Comparison of ENCODE assay signal across 8 cellular contexts in the genomic region with DNA sequence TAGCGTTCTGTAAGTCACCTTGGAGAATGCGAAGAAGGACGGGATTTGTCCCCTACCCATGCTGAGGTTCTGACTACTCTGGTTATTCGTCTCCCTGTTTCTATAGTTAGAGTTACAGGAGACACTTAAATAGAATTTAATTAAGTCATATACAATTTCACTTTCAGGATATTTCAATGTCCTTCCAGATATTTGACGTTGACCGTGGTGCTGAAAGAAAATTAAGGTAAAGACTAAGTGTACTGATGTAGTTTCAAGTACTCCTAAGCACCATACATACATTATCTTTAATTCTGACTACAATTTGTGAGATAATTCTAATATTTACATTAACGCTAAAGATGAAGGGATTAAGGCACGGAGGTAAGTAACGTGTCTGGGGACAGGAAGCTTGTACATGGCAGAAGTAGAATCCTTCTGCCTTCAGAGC. TPM values are rescaled to one million over a fixed set of nuclear protein-coding genes. Genes with fewer than 3 reads are reported as not detected.
DNase-seq lines count a peak whose midpoint lies in the region; ATAC-seq, FAIRE-seq and TF ChIP-seq lines count a peak whose summit lies in the region.

No MANE protein-coding gene starts in this region.

- H3K36me3 ChIP-seq in CD4-positive, CD25-positive, alpha-beta regulatory T cell (ENCODE audit: control insufficient read depth, insufficient read depth, low read length) = no peaks in the 10 kb centered on the region
- no peaks in the 10 kb centered on the region for H3K36me3 ChIP-seq in kidney (ENCODE audit: control insufficient read depth in 1 of 2, insufficient read depth in 2 of 2, low read length in 2 of 2)

- H3K9me3 Mint-ChIP-seq in CD4-positive, CD25-positive, alpha-beta regulatory T cell = no peaks in the 10 kb centered on the region

- H3K4me3 ChIP-seq in CD4-positive, CD25-positive, alpha-beta regulatory T cell (ENCODE audit: low read depth, low read length) = peak overlapping the region; percentile 91
- H3K4me3 ChIP-seq in kidney (ENCODE audit: low read length in 2 of 2) = peak overlapping the region; percentile 83 to 95

- ATAC-seq in CD4-positive, CD25-positive, alpha-beta regulatory T cell (ENCODE audit: low read depth in 2 of 2) = no peak
- ATAC-seq in HG03064 (IDR thresholded peaks at IDR 0.05; ENCODE audit: low read depth, unreplicated experiment) (peak; percentile 7), esophagus mucosa (no peak), HG02678 (IDR thresholded peaks at IDR 0.05; ENCODE audit: unreplicated experiment) (no peak)

- H3K4me1 Mint-ChIP-seq in CD4-positive, CD25-positive, alpha-beta regulatory T cell = peaks cover 4 to 26% (median 18%) of the 10 kb centered on the region in 4 donors

- H3K9ac ChIP-seq in kidney (ENCODE audit: low read length in 2 of 2) = peak overlapping the region; percentile 51 to 76

- H3K4me3 Mint-ChIP-seq in CD4-positive, CD25-positive, alpha-beta regulatory T cell = peak overlapping the region; percentile 95 to 98 (median 96)

- FAIRE-seq in kidney (lab: Jason Lieb, UNC) = no peak

- H3K36me3 Mint-ChIP-seq in CD4-positive, CD25-positive, alpha-beta regulatory T cell = no peaks in the 10 kb centered on the region

- no peaks in the 10 kb centered on the region for H3K9me3 ChIP-seq in CD4-positive, CD25-positive, alpha-beta regulatory T cell (ENCODE audit: control insufficient read depth in 2 of 2, low read length in 2 of 2)
- no peaks in the 10 kb centered on the region for H3K9me3 ChIP-seq in kidney (ENCODE audit: control insufficient read depth in 1 of 2, low read length in 2 of 2)

- H3K27ac ChIP-seq in CD4-positive, CD25-positive, alpha-beta regulatory T cell (ENCODE audit: insufficient read depth, low read length, poor library complexity, severe bottlenecking) = peak overlapping the region; percentile 84
- H3K27ac ChIP-seq in angular gyrus (ENCODE audit: low read depth, low read length) = peak overlapping the region; percentile 64
- peak overlapping the region; percentile 36 to 93 for H3K27ac ChIP-seq in kidney (ENCODE audit: low read depth in 2 of 2, low read length in 2 of 2)

- H3K27me3 Mint-ChIP-seq in CD4-positive, CD25-positive, alpha-beta regulatory T cell = peaks cover 15% of the 10 kb centered on the region

- peak overlapping the region; percentile 43 to 74 (median 45) for H3K27ac Mint-ChIP-seq in CD4-positive, CD25-positive, alpha-beta regulatory T cell

- intact Hi-C loops in kidney (cut with DNase I) = no loop called here

- no peak for TF ChIP-seq CTCF in kidney (IDR thresholded peaks at IDR 0.05; ENCODE audit: borderline replicate concordance, extremely low read depth, insufficient read depth)

- DNase-seq in CD4-positive, CD25-positive, alpha-beta regulatory T cell = no peak
- no peak for DNase-seq in kidney
- peak; percentile 77 for DNase-seq in superior temporal gyrus (ENCODE audit: extremely low spot score)
- no peak for DNase-seq in DMS153 treated with DMSO at 0.1 percent for 48 hours (lab: John Stamatoyannopoulos, UW; ENCODE audit: unreplicated experiment)

- H3K4me1 ChIP-seq in CD4-positive, CD25-positive, alpha-beta regulatory T cell (ENCODE audit: control insufficient read depth, insufficient read depth, low read length, poor library complexity, severe bottlenecking) = peaks cover 15% of the 10 kb centered on the region
- peaks cover 0 to 5% of the 10 kb centered on the region in 2 donors for H3K4me1 ChIP-seq in kidney (ENCODE audit: control insufficient read depth in 1 of 2, insufficient read depth in 1 of 2, low read depth in 1 of 2, low read length in 2 of 2)

- H3K27me3 ChIP-seq in CD4-positive, CD25-positive, alpha-beta regulatory T cell (ENCODE audit: control insufficient read depth, insufficient read depth, low read length) = peaks cover 2% of the 10 kb centered on the region

RNA-seq across cellular contexts. Expression of a gene that starts 0.4 kb away (rescaled TPM):
- 10.5 TPM for total RNA-seq in CD4-positive, CD25-positive, alpha-beta regulatory T cell
- polyA plus RNA-seq in CD4-positive, CD25-positive, alpha-beta regulatory T cell = 10 to 100 TPM; 10.3 to 17.4 (median 11.7) TPM
- total RNA-seq in kidney (19.4 TPM), esophagus mucosa (8.4 TPM)
- 8.2 TPM for polyA plus RNA-seq in kidney (ENCODE audit: insufficient read depth, low read depth, low replicate concordance)
